16 cellular contexts compared by ENCODE assay signal in genomic region chr1:108080448-108080847, GRCh38.
DNase-seq lines count a peak whose midpoint lies in the region; ATAC-seq and TF ChIP-seq lines count a peak whose summit lies in the region.
"Had no signal": no experiment of that assay in that cellular context is flagged by ENCODE, and none has a peak within 500 bp of the region (broad histone marks: within the 10 kb centered on the region; RNA-seq: fewer than 3 reads in every experiment).

No MANE protein-coding gene starts in this region.

- CTCF ChIA-PET in activated CD4-positive, alpha-beta T cell treated with anti-CD3 and anti-CD28 coated beads for 36 hours (lab: Charles Lee): interaction anchor here (0.8 to 1.1 kb wide), 2 partner anchors 45 to 179 kb away, joined by 3 read pairs; no protein-coding TSS in a partner anchor
- CTCF ChIA-PET in activated CD8-positive, alpha-beta T cell treated with anti-CD3 and anti-CD28 coated beads, Interleukin-2, amount 10 ng/mL, durations not matched to agents 7 days and 5 days (lab: Charles Lee): no interaction called here

- peak; percentile 62 for DNase-seq in activated CD4-positive, alpha-beta T cell treated with anti-CD3 and anti-CD28 coated beads for 36 hours
- DNase-seq in activated CD4-positive, alpha-beta T cell treated with anti-CD3 and anti-CD28 coated beads for 1 hour: no peak
- DNase-seq in activated CD8-positive, alpha-beta T cell treated with anti-CD3 and anti-CD28 coated beads, Interleukin-2, amount 10 ng/mL, durations not matched to agents 7 days and 5 days: peak; percentile 64
- DNase-seq in endothelial cell (ENCODE audit: low spot score) (no peak), NCI-H2029 treated with DMSO at 0.1 percent for 48 hours (lab: John Stamatoyannopoulos, UW) (no peak), NCI-H2081 treated with DMSO at 0.1 percent for 48 hours (lab: John Stamatoyannopoulos, UW) (no peak), left colon (no peak)
- DNase-seq in stimulated activated CD8-positive, alpha-beta memory T cell treated with anti-CD3 and anti-CD28 coated beads, Interleukin-7, amount 100 ng/mL, for 48 hours (ENCODE audit: extremely low read depth in 1 of 2, low read depth in 1 of 2): peak; percentile 16 to 26
- DNase-seq: Caco-2; effector CD4-positive, alpha-beta T cell; gastrocnemius medialis; islet precursor cell; NCI-H1048; NCI-H345; thyroid gland had no signal

- H3K4me3 Mint-ChIP-seq in activated CD4-positive, alpha-beta T cell treated with anti-CD3 and anti-CD28 coated beads for 36 hours: no peak overlapping the region
- peak overlapping the region; percentile 21 for H3K4me3 Mint-ChIP-seq in activated CD8-positive, alpha-beta T cell treated with anti-CD3 and anti-CD28 coated beads, Interleukin-2, amount 10 ng/mL, durations not matched to agents 7 days and 5 days
- H3K4me3 Mint-ChIP-seq in endothelial cell (ENCODE audit: unreplicated experiment): peak overlapping the region; percentile 5

- H3K9me3 Mint-ChIP-seq in activated CD4-positive, alpha-beta T cell treated with anti-CD3 and anti-CD28 coated beads for 36 hours (ENCODE audit: low read depth): no peaks in the 10 kb centered on the region
- H3K9me3 Mint-ChIP-seq in activated CD8-positive, alpha-beta T cell treated with anti-CD3 and anti-CD28 coated beads, Interleukin-2, amount 10 ng/mL, durations not matched to agents 7 days and 5 days (ENCODE audit: insufficient read depth): no peaks in the 10 kb centered on the region
- no peaks in the 10 kb centered on the region for H3K9me3 Mint-ChIP-seq in endothelial cell (ENCODE audit: unreplicated experiment)

- ATAC-seq in activated CD4-positive, alpha-beta T cell treated with anti-CD3 and anti-CD28 coated beads for 36 hours: peak; percentile 40
- ATAC-seq in activated CD8-positive, alpha-beta T cell treated with anti-CD3 and anti-CD28 coated beads, Interleukin-2, amount 10 ng/mL, durations not matched to agents 7 days and 5 days: peak; percentile 58
- ATAC-seq in left colon: no peak
- ATAC-seq: gastrocnemius medialis, SK-N-SH treated with all-trans-retinoic acid at 6 μM for 48 hours had no signal

- peak overlapping the region; percentile 79 for H3K27ac Mint-ChIP-seq in activated CD4-positive, alpha-beta T cell treated with anti-CD3 and anti-CD28 coated beads for 36 hours
- H3K27ac Mint-ChIP-seq in activated CD8-positive, alpha-beta T cell treated with anti-CD3 and anti-CD28 coated beads, Interleukin-2, amount 10 ng/mL, durations not matched to agents 7 days and 5 days: peak overlapping the region; percentile 80
- H3K27ac Mint-ChIP-seq in endothelial cell (ENCODE audit: unreplicated experiment): peak overlapping the region; percentile 45

- intact Hi-C loops in activated CD4-positive, alpha-beta T cell treated with anti-CD3 and anti-CD28 coated beads for 36 hours (cut with DNase I, micrococcal nuclease): loop anchor here in 1 of 2 experiments (5.0 kb wide), 1 partner anchor 38 kb away; no protein-coding TSS in a partner anchor
- intact Hi-C loops in left colon (cut with DNase I, micrococcal nuclease): no loop called here

- POLR2A ChIA-PET in activated CD4-positive, alpha-beta T cell treated with anti-CD3 and anti-CD28 coated beads for 36 hours (lab: Charles Lee): no interaction called here
- POLR2A ChIA-PET in activated CD8-positive, alpha-beta T cell treated with anti-CD3 and anti-CD28 coated beads, Interleukin-2, amount 10 ng/mL, durations not matched to agents 7 days and 5 days (lab: Charles Lee): interaction anchor here (0.8 kb wide), 1 partner anchor 117 kb away, joined by 4 read pairs; no protein-coding TSS in a partner anchor

- H3K36me3 Mint-ChIP-seq in activated CD4-positive, alpha-beta T cell treated with anti-CD3 and anti-CD28 coated beads for 36 hours (ENCODE audit: low read depth): no peaks in the 10 kb centered on the region
- peaks cover 5% of the 10 kb centered on the region for H3K36me3 Mint-ChIP-seq in activated CD8-positive, alpha-beta T cell treated with anti-CD3 and anti-CD28 coated beads, Interleukin-2, amount 10 ng/mL, durations not matched to agents 7 days and 5 days (ENCODE audit: low read depth)
- H3K36me3 Mint-ChIP-seq in endothelial cell (ENCODE audit: low read depth, unreplicated experiment): peaks cover 9% of the 10 kb centered on the region

- no peaks in the 10 kb centered on the region for H3K27me3 Mint-ChIP-seq in activated CD4-positive, alpha-beta T cell treated with anti-CD3 and anti-CD28 coated beads for 36 hours
- no peaks in the 10 kb centered on the region for H3K27me3 Mint-ChIP-seq in activated CD8-positive, alpha-beta T cell treated with anti-CD3 and anti-CD28 coated beads, Interleukin-2, amount 10 ng/mL, durations not matched to agents 7 days and 5 days (ENCODE audit: low read depth)
- peaks cover 5% of the 10 kb centered on the region for H3K27me3 Mint-ChIP-seq in endothelial cell (ENCODE audit: unreplicated experiment)

- TF ChIP-seq CTCF in endothelial cell (IDR thresholded peaks at IDR 0.05; ENCODE audit: unreplicated experiment): no peak

- H3K4me1 Mint-ChIP-seq in activated CD4-positive, alpha-beta T cell treated with anti-CD3 and anti-CD28 coated beads for 36 hours: peaks cover 70% of the 10 kb centered on the region
- H3K4me1 Mint-ChIP-seq in activated CD8-positive, alpha-beta T cell treated with anti-CD3 and anti-CD28 coated beads, Interleukin-2, amount 10 ng/mL, durations not matched to agents 7 days and 5 days (ENCODE audit: low read depth): peaks cover 68% of the 10 kb centered on the region
- H3K4me1 Mint-ChIP-seq in endothelial cell (ENCODE audit: unreplicated experiment): peaks cover 57% of the 10 kb centered on the region

Comparison
In these comparisons a context has a peak if more than half of its experiments do, and no peak if none do; other contexts are left out.
1. DNase-seq: peak in activated CD4-positive, alpha-beta T cell treated with anti-CD3 and anti-CD28 coated beads for 36 hours (single experiment), activated CD8-positive, alpha-beta T cell treated with anti-CD3 and anti-CD28 coated beads, Interleukin-2, amount 10 ng/mL, durations not matched to agents 7 days and 5 days (single experiment) and stimulated activated CD8-positive, alpha-beta memory T cell treated with anti-CD3 and anti-CD28 coated beads, Interleukin-7, amount 100 ng/mL, for 48 hours (2 of 2); none in activated CD4-positive, alpha-beta T cell treated with anti-CD3 and anti-CD28 coated beads for 1 hour (single experiment), endothelial cell (single experiment), NCI-H2029 treated with DMSO at 0.1 percent for 48 hours (single experiment), NCI-H2081 treated with DMSO at 0.1 percent for 48 hours (single experiment) and left colon (0 of 2).
2. Peak in every context shown above with its lines, with median percentiles within 50 percentile points of each other: H3K27ac Mint-ChIP-seq.